Comparison of ENCODE assay signal across 8 cellular contexts in genomic region chr6:24667378-24667803, GRCh38. TPM values are rescaled to one million over a fixed set of nuclear protein-coding genes. Genes with fewer than 3 reads are reported as not detected.
DNase-seq lines count a peak whose midpoint lies in the region; ATAC-seq and TF ChIP-seq lines count a peak whose summit lies in the region.

No MANE protein-coding gene starts in this region.

- intact Hi-C loops in OCI-LY7 (cut with micrococcal nuclease; ENCODE audit: unreplicated experiment), result loop anchor here (2.0 kb wide), 2 partner anchors 53 to 145 kb away; no protein-coding TSS in a partner anchor

- ATAC-seq in GM21423 (IDR thresholded peaks at IDR 0.05; ENCODE audit: unreplicated experiment) (peak; percentile 2), GM19328 (IDR thresholded peaks at IDR 0.05; ENCODE audit: unreplicated experiment) (no peak)

- no peak for TF ChIP-seq CTCF in BE2C (IDR thresholded peaks at IDR 0.05; ENCODE audit: low read depth, low read length)
- 0 out of 2 replicates have a peak, but pooled peaks have one; percentile 8 for TF ChIP-seq CTCF in OCI-LY7 (conservative IDR thresholded peaks at IDR 0.05; ENCODE audit: low read length)

- H3K79me2 ChIP-seq in OCI-LY7 (ENCODE audit: insufficient read depth, low read depth, low read length), result peaks cover 29% of the 10 kb centered on the region

- H3K36me3 ChIP-seq in BE2C (peaks cover 8% of the 10 kb centered on the region), OCI-LY7 (ENCODE audit: insufficient read depth, low read length) (peaks cover 32% of the 10 kb centered on the region), duodenal mucosa (ENCODE audit: control insufficient read depth in 1 of 2, insufficient read depth in 2 of 2, low read length in 2 of 2) (peaks cover 0 to 10% of the 10 kb centered on the region in 2 donors), mucosa of stomach (ENCODE audit: control insufficient read depth, insufficient read depth, low read length) (no peaks in the 10 kb centered on the region)

- H3K4me1 ChIP-seq in BE2C (no peaks in the 10 kb centered on the region), OCI-LY7 (ENCODE audit: insufficient read depth, low read length, poor library complexity, severe bottlenecking) (peaks cover 25% of the 10 kb centered on the region), duodenal mucosa (ENCODE audit: control insufficient read depth in 1 of 2, insufficient read depth in 2 of 2, low read length in 2 of 2) (peaks cover 29 to 41% of the 10 kb centered on the region in 2 donors), mucosa of stomach (ENCODE audit: control insufficient read depth, insufficient read depth, low read length) (no peaks in the 10 kb centered on the region)

- CTCF ChIA-PET in OCI-LY7 (lab: Charles Lee; ENCODE audit: unreplicated experiment), result no interaction called here

- H3K9me3 ChIP-seq in BE2C (no peaks in the 10 kb centered on the region; the same call in 1 of the 2 replicates), OCI-LY7 (ENCODE audit: low read length) (peaks cover 19% of the 10 kb centered on the region; the same call in 1 of the 2 replicates), duodenal mucosa (ENCODE audit: control insufficient read depth in 1 of 2, low read length in 2 of 2) (peaks cover 2 to 9% of the 10 kb centered on the region in 2 donors), mucosa of stomach (ENCODE audit: control insufficient read depth, low read length) (no peaks in the 10 kb centered on the region)

- DNase-seq in BE2C (no peak), OCI-LY7 (ENCODE audit: low spot score) (peak; percentile 16), cortex of kidney (lab: John Stamatoyannopoulos, UW) (no peak)
- DNase-seq in effector CD8-positive, alpha-beta T cell (lab: John Stamatoyannopoulos, UW), result no peak

- peaks cover 12% of the 10 kb centered on the region; the same call in 1 of the 2 replicates for H4K20me1 ChIP-seq in OCI-LY7 (ENCODE audit: insufficient read depth, low read length)

- peak overlapping the region; percentile 99 for H2AFZ ChIP-seq in OCI-LY7 (ENCODE audit: low read length)

- TSS peak; percentile 86 for BruUV-seq in OCI-LY7 (replicated peaks; lab: Mats Ljungman, UMichigan)

- H3K4me2 ChIP-seq in OCI-LY7 (ENCODE audit: low read length), result peak overlapping the region; percentile 89

- H3K9me2 ChIP-seq in OCI-LY7 (ENCODE audit: insufficient read depth, low read length), result no peaks in the 10 kb centered on the region

- POLR2A ChIA-PET in OCI-LY7 (lab: Charles Lee), result interaction anchor here (0.9 to 1.4 kb wide), 4 partner anchors 13 to 144 kb away, joined by 3 to 5 read pairs (median 4); no protein-coding TSS in a partner anchor

- H3K27me3 ChIP-seq in BE2C (no peaks in the 10 kb centered on the region), duodenal mucosa (ENCODE audit: control insufficient read depth in 1 of 2, insufficient read depth in 2 of 2, low read length in 2 of 2) (no peaks in the 10 kb centered on the region), mucosa of stomach (ENCODE audit: control insufficient read depth, insufficient read depth, low read length) (no peaks in the 10 kb centered on the region)

- H3K9ac ChIP-seq in duodenal mucosa (ENCODE audit: low read depth in 1 of 2, low read length in 2 of 2) (peak overlapping the region; percentile 32 to 92), mucosa of stomach (ENCODE audit: low read length) (peak overlapping the region; percentile 92)

- H3K27ac ChIP-seq in OCI-LY7 (ENCODE audit: low read depth, low read length, poor library complexity, severe bottlenecking), result peak overlapping the region; percentile 82
- H3K27ac ChIP-seq in duodenal mucosa (ENCODE audit: low read depth, low read length), result peak overlapping the region; percentile 88

- peak overlapping the region; percentile 99 for H3K4me3 ChIP-seq in BE2C (ENCODE audit: low read depth, low read length)
- H3K4me3 ChIP-seq in OCI-LY7 (ENCODE audit: low read depth, low read length, poor library complexity, severe bottlenecking), result peak overlapping the region; percentile 98
- H3K4me3 ChIP-seq in duodenal mucosa (ENCODE audit: low read depth in 1 of 2, low read length in 2 of 2), result peak overlapping the region; percentile 95 to 96
- peak overlapping the region; percentile 97 for H3K4me3 ChIP-seq in mucosa of stomach (ENCODE audit: low read length)

RNA-seq across cellular contexts. Expression of gene ACOT13, which starts 0.5 kb away (rescaled TPM):
- polyA plus RNA-seq in BE2C (2012; ENCODE audit: insufficient read depth, insufficient read length, low read depth), result 11.9 TPM
- total RNA-seq in OCI-LY7 (2014; rRNA removed; shearing (Covaris generic)), result 4.1 and 6.7 TPM in 2 replicates
- 16.4 and 19.0 TPM in 2 replicates for total RNA-seq in OCI-LY7 (2022)

RNA-seq across cellular contexts. Expression of gene TDP2, which starts 0.7 kb away (rescaled TPM):
- 45.1 TPM for polyA plus RNA-seq in BE2C (2012; ENCODE audit: insufficient read depth, insufficient read length, low read depth)
- total RNA-seq in OCI-LY7 (2014; rRNA removed; shearing (Covaris generic)), result 22.5 and 27.2 TPM in 2 replicates
- 39.4 and 39.6 TPM in 2 replicates for total RNA-seq in OCI-LY7 (2022)

RNA-seq across cellular contexts. Expression of gene KIAA0319, which starts 21.4 kb away (rescaled TPM):
- not detected for polyA plus RNA-seq in BE2C (2012; ENCODE audit: insufficient read depth, insufficient read length, low read depth)
- total RNA-seq in OCI-LY7 (2014; rRNA removed; shearing (Covaris generic)), result 0.46 and 0.50 TPM in 2 replicates
- 0.66 and 0.76 TPM in 2 replicates for total RNA-seq in OCI-LY7 (2022)

RNA-seq across cellular contexts. Expression of gene C6orf62, which starts 51.6 kb away (rescaled TPM):
- 48.9 TPM for polyA plus RNA-seq in BE2C (2012; ENCODE audit: insufficient read depth, insufficient read length, low read depth)
- total RNA-seq in OCI-LY7 (2014; rRNA removed; shearing (Covaris generic)), result 36.6 and 42.3 TPM in 2 replicates
- total RNA-seq in OCI-LY7 (2022), result 77.4 and 81.2 TPM in 2 replicates
